8 cellular contexts compared by ENCODE assay signal in the genomic region with DNA sequence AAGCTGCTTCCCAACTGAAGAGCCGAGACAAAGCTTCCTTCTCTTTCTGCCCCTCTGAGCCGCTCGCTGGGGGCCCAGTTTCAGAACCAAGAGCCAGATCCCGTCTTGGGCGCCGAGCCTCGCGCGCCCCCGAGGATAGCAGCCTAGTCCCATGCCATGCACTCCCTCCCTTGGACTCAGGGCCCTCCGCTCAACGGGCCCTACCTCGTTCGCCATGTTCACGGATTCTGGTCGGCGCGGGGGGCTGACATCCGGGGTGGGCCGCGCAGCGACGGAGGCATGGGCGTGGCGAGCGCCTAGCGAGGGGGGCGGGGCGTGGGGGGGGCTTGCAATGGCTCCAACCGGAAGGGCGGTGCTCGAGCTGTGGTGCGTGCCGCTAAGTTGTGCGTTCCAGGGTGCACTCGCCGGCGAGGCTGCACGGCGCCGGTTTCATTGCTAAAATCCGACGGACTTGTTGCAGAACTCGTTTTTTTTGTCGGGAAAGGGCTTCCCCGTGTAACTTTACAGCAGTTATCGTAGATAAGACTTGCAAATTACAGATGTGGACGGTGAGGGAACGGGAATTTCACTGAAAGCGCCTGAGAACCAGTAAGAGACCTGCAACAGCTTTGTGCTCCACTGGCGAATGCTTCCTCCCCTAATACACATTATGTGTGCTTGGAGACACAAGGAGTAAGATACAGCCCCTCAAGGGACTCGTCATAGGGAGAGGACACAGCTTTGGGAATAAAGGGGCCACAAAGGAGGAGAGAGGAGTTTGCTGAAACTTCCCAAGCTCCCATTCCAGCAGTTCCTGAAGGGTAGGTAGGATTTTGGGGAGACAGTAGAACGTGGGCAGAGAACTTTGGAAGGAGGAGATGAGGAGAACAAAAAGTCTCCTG. TPM values are rescaled to one million over a fixed set of nuclear protein-coding genes. Genes with fewer than 3 reads are reported as not detected.
DNase-seq lines count a peak whose midpoint lies in the region; ATAC-seq and TF ChIP-seq lines count a peak whose summit lies in the region.

A gene (minus strand): TSS at position 304 of the 881 bp plus-strand sequence. CDS start 88 bp downstream, at position 216.

- H3K4me1 ChIP-seq in HUES6 (ENCODE audit: control insufficient read depth, insufficient read depth, low read length) (peaks cover 16% of the 10 kb centered on the region), OCI-LY3 (ENCODE audit: low read length) (peaks cover 18% of the 10 kb centered on the region), mucosa of descending colon (ENCODE audit: low read depth) (peaks cover 12% of the 10 kb centered on the region)

- no peaks in the 10 kb centered on the region for H3K27me3 ChIP-seq in HUES6 (ENCODE audit: control insufficient read depth, insufficient read depth, low read length)
- no peaks in the 10 kb centered on the region for H3K27me3 ChIP-seq in OCI-LY3 (ENCODE audit: low read depth, low read length)

- peak; percentile 90 for ATAC-seq in GM21447 (IDR thresholded peaks at IDR 0.05; ENCODE audit: unreplicated experiment)
- peak; percentile 95 for ATAC-seq in mucosa of descending colon

- no peaks in the 10 kb centered on the region; the same call in 1 of the 2 replicates for H4K20me1 ChIP-seq in OCI-LY3 (ENCODE audit: insufficient read depth, low read length)

- no peaks in the 10 kb centered on the region for H3K9me3 ChIP-seq in HUES6 (ENCODE audit: control insufficient read depth, insufficient read depth, low read depth, low read length)
- H3K9me3 ChIP-seq in OCI-LY3 (ENCODE audit: insufficient read depth, low read length) = no peaks in the 10 kb centered on the region
- no peaks in the 10 kb centered on the region for H3K9me3 ChIP-seq in mucosa of descending colon

- DNase-seq in D341Med (ENCODE audit: low spot score) (peak; percentile 97), activated T-cell treated with anti-CD3 and anti-CD28 coated beads for 4 hours (peak; percentile 87), epithelial cell of prostate (ENCODE audit: low read depth, low spot score) (peak; percentile 8), mucosa of descending colon (peak; percentile 92 to 94 (median 93))
- DNase-seq in stimulated activated CD8-positive, alpha-beta memory T cell treated with anti-CD3 and anti-CD28 coated beads, Interleukin-4, amount 100 ng/mL, for 1 hour (ENCODE audit: low read depth in 2 of 2, low spot score in 1 of 2) = peak; percentile 86 to 89

- H3K9ac ChIP-seq in HUES6 (ENCODE audit: low read length) (peak within 1 kb of the TSS; percentile 96), OCI-LY3 (ENCODE audit: low read length) (peak within 1 kb of the TSS; percentile 91)

- H3K36me3 ChIP-seq in HUES6 (ENCODE audit: control insufficient read depth, insufficient read depth, low read length) (peaks cover 22% of the 10 kb centered on the region), OCI-LY3 (replicated peaks; ENCODE audit: low read depth, low read length) (peaks cover 13% of the 10 kb centered on the region), mucosa of descending colon (ENCODE audit: low read depth) (no peaks in the 10 kb centered on the region)

- peak within 1 kb of the TSS; percentile 96 for H2AFZ ChIP-seq in OCI-LY3 (ENCODE audit: low read depth, low read length)

- H3K4me3 ChIP-seq in HUES6 (ENCODE audit: low read depth, low read length) (peak within 1 kb of the TSS; percentile 84), OCI-LY3 (ENCODE audit: low read length) (peak within 1 kb of the TSS; percentile 89), mucosa of descending colon (peak within 1 kb of the TSS; percentile 63)

- no peak for TF ChIP-seq CTCF in OCI-LY3 (IDR thresholded peaks at IDR 0.05; ENCODE audit: low read depth, low read length)
- TF ChIP-seq CTCF in mucosa of descending colon (IDR thresholded peaks at IDR 0.05) = no peak

- H3K27ac ChIP-seq in HUES6 (ENCODE audit: low read depth, low read length) (peak within 1 kb of the TSS; percentile 82), OCI-LY3 (ENCODE audit: low read length) (peak within 1 kb of the TSS; percentile 62), epithelial cell of prostate (peak within 1 kb of the TSS; percentile 94)

- intact Hi-C loops in mucosa of descending colon (cut with DNase I, micrococcal nuclease) = no loop called here

- peak within 1 kb of the TSS; percentile 96 for H3K4me2 ChIP-seq in OCI-LY3 (ENCODE audit: low read length)

- H3K79me2 ChIP-seq in OCI-LY3 (ENCODE audit: low read length) = peaks cover 31% of the 10 kb centered on the region

RNA-seq across cellular contexts. Expression of the gene that starts here (rescaled TPM):
- total RNA-seq in mucosa of descending colon = 100 to 1,000 TPM; 136 to 236 (median 192) TPM

Comparison
In these comparisons a context has a peak if more than half of its experiments do, and no peak if none do; other contexts are left out.
1. Peak in every context shown above with its lines: DNase-seq, ATAC-seq, H3K4me3 ChIP-seq and H3K27ac ChIP-seq.
2. DNase-seq: peak in every context shown above with its lines; median percentile 97 in D341Med; 93 in mucosa of descending colon; 88 in stimulated activated CD8-positive, alpha-beta memory T cell treated with anti-CD3 and anti-CD28 coated beads, Interleukin-4, amount 100 ng/mL, for 1 hour; 87 in activated T-cell treated with anti-CD3 and anti-CD28 coated beads for 4 hours; 8 in epithelial cell of prostate.